ENCODE assay signal across 1 cellular context in genomic region chr2:1990724-1991123, GRCh38.
TF ChIP-seq lines count a peak whose summit lies in the region.

No MANE protein-coding gene starts in this region.

TF ChIP-seq in H1, 55 proteins besides CTCF, POLR2A, EP300 and RAD21 (continued from another document):
- TF ChIP-seq CHD7 (IDR thresholded peaks at IDR 0.05; ENCODE audit: insufficient replicate concordance, low read length) (no peak), JUN (IDR thresholded peaks at IDR 0.05; ENCODE audit: low read depth, low read length) (no peak), E2F6 (IDR thresholded peaks at IDR 0.05) (no peak), USF2 (IDR thresholded peaks at IDR 0.05; ENCODE audit: low read length) (no peak), CHD1 (IDR thresholded peaks at IDR 0.05; ENCODE audit: low read depth, low read length) (no peak), SP2 (IDR thresholded peaks at IDR 0.05; ENCODE audit: low read length) (no peak), KDM1A (IDR thresholded peaks at IDR 0.05; ENCODE audit: borderline replicate concordance, low read length) (no peak), SIX5 (IDR thresholded peaks at IDR 0.05; ENCODE audit: low read depth, low read length) (no peak), NANOG (IDR thresholded peaks at IDR 0.05; ENCODE audit: insufficient read depth, low read depth, low read length, poor library complexity, severe bottlenecking) (no peak), BRCA1 (IDR thresholded peaks at IDR 0.05; ENCODE audit: low read depth, low read length) (no peak), EGR1 (IDR thresholded peaks at IDR 0.05; ENCODE audit: borderline replicate concordance, low read depth, low read length) (no peak)
